In genomic region chr2:130228005-130228404, GRCh38 we compare ENCODE assay signal across 3 cellular contexts. TPM values are rescaled to one million over a fixed set of nuclear protein-coding genes. Genes with fewer than 3 reads are reported as not detected.
"Had no signal": no experiment of that assay in that cellular context is flagged by ENCODE, and none has a peak within 500 bp of the region (broad histone marks: within the 10 kb centered on the region; RNA-seq: fewer than 3 reads in every experiment).

No MANE protein-coding gene starts in this region.

RNA-seq across cellular contexts. Expression of gene TUBA3E, which starts 29.8 kb away (rescaled TPM):
- total RNA-seq: M059J, MCF 10A, NCI-H460 had no signal
